In genomic region chr15:51377038-51377761, GRCh38 we compare ENCODE assay signal across 20 cellular contexts.
DNase-seq lines count a peak whose midpoint lies in the region; ATAC-seq and FAIRE-seq lines count a peak whose summit lies in the region.
"Had no signal": no experiment of that assay in that cellular context is flagged by ENCODE, and none has a peak within 500 bp of the region (broad histone marks: within the 10 kb centered on the region; RNA-seq: fewer than 3 reads in every experiment).

No MANE protein-coding gene starts in this region.

- H3K4me3 ChIP-seq in skin epidermis, result no peak overlapping the region
- H3K4me3 ChIP-seq: GM12878, uterus had no signal

- DNase-seq in GM03348 (ENCODE audit: low spot score) (peak; percentile 52), fibroblast of the conjunctiva (ENCODE audit: low read depth) (peak; percentile 65), HTR-8/SVneo (ENCODE audit: insufficient read length, low spot score) (no peak), DMS153 treated with DMSO at 0.1 percent for 48 hours (lab: John Stamatoyannopoulos, UW; ENCODE audit: unreplicated experiment) (no peak)
- no peak for DNase-seq in NK-92 treated with Interleukin-12 subunit alpha and Interleukin-12 subunit beta, amount 100 ng/mL, for 24 hours (lab: John Stamatoyannopoulos, UW)
- DNase-seq: activated CD8-positive, alpha-beta T cell treated with anti-CD3 and anti-CD28 coated beads, Interleukin-2, amount 10 ng/mL, durations not matched to agents 7 days and 5 days; effector CD4-positive, alpha-beta T cell; mesendoderm; NCI-H1417 treated with DMSO at 0.1 percent for 48 hours; NCI-H510A treated with DMSO at 0.1 percent for 48 hours; small intestine; stimulated activated naive CD4-positive, alpha-beta T cell; uterus had no signal

- no peak for ATAC-seq in GM18511 (IDR thresholded peaks at IDR 0.05; ENCODE audit: unreplicated experiment)
- ATAC-seq: activated CD8-positive, alpha-beta T cell treated with anti-CD3 and anti-CD28 coated beads, Interleukin-2, amount 10 ng/mL, durations not matched to agents 7 days and 5 days; activated T-helper 17 cell treated with anti-CD3 and anti-CD28 coated beads, Interleukin-2, amount 50 U/mL, for 72 hours; GM12878 had no signal

- no peak for FAIRE-seq in HTR-8/SVneo (lab: Jason Lieb, UNC)
- FAIRE-seq: GM12878, small intestine had no signal

- peak overlapping the region; percentile 68 for H3K27ac ChIP-seq in angular gyrus (ENCODE audit: low read depth, low read length)
- peak overlapping the region in 11 of 21 experiments; percentile 5 to 81 (median 46) for H3K27ac ChIP-seq in skin epidermis
- H3K27ac ChIP-seq: C4-2B, KMS-11, uterus had no signal

Comparison
In these comparisons a context has a peak if more than half of its experiments do, and no peak if none do; other contexts are left out.
1. DNase-seq: peak in GM03348 (single experiment) and fibroblast of the conjunctiva (single experiment); none in HTR-8/SVneo (single experiment), NK-92 treated with Interleukin-12 subunit alpha and Interleukin-12 subunit beta, amount 100 ng/mL, for 24 hours (single experiment) and DMS153 treated with DMSO at 0.1 percent for 48 hours (single experiment).